Comparison of ENCODE assay signal across 13 cellular contexts in genomic region chr3:79490165-79491028, GRCh38.
A peak's percentile ranks its signal among the peaks of the same experiment; 100 is the strongest.
DNase-seq lines count a peak whose midpoint lies in the region; ATAC-seq, FAIRE-seq and TF ChIP-seq lines count a peak whose summit lies in the region.
"Had no signal": no experiment of that assay in that cellular context is flagged by ENCODE, and none has a peak within 500 bp of the region (broad histone marks: within the 10 kb centered on the region; RNA-seq: fewer than 3 reads in every experiment).

No MANE protein-coding gene starts in this region.

- DNase-seq in H54 (ENCODE audit: insufficient read length, low spot score) (peak; percentile 4), astrocyte of the hippocampus (ENCODE audit: low read depth, low spot score) (peak; percentile 97), keratinocyte (ENCODE audit: low read depth, low spot score) (no peak), smooth muscle cell of the brain vasculature (ENCODE audit: low read depth, low spot score) (peak; percentile 61), DMS153 treated with DMSO at 0.1 percent for 48 hours (lab: John Stamatoyannopoulos, UW; ENCODE audit: unreplicated experiment) (no peak), T1000 (lab: John Stamatoyannopoulos, UW) (no peak)
- no peak for DNase-seq in CD4-positive, alpha-beta memory T cell
- DNase-seq: islet precursor cell; stimulated activated CD4-positive, alpha-beta T cell treated with anti-CD3 and anti-CD28 coated beads, Interleukin-15, amount 100 ng/mL, for 24 hours had no signal

- ATAC-seq in HG02938 (IDR thresholded peaks at IDR 0.05; ENCODE audit: unreplicated experiment): no peak

- POLR2A ChIA-PET in CD4-positive, alpha-beta memory T cell (lab: Charles Lee; ENCODE audit: partially characterized antibody): no interaction called here

- H3K27ac Mint-ChIP-seq in CD4-positive, alpha-beta memory T cell: no peak overlapping the region

- TF ChIP-seq CTCF in keratinocyte (optimal IDR thresholded peaks at IDR 0.05 in 1 of 3, IDR thresholded peaks at IDR 0.05 in 1 of 3, conservative IDR thresholded peaks at IDR 0.05 in 1 of 3; ENCODE audit: extremely low read depth in 1 of 3, insufficient read depth in 2 of 3, low read length in 3 of 3): peak in 2 of 3 experiments; percentile 8 to 17

- H3K79me2 ChIP-seq in keratinocyte (ENCODE audit: control insufficient read depth, insufficient read depth, low read length): no peaks in the 10 kb centered on the region

- H3K4me3 Mint-ChIP-seq in CD4-positive, alpha-beta memory T cell: no peak overlapping the region

- peaks cover 0 to 16% (median 8%) of the 10 kb centered on the region in 8 donors for H3K9me3 Mint-ChIP-seq in CD4-positive, alpha-beta memory T cell

- no peaks in the 10 kb centered on the region for H3K27me3 Mint-ChIP-seq in CD4-positive, alpha-beta memory T cell

- H3K9me3 ChIP-seq in keratinocyte (ENCODE audit: control insufficient read depth, low read depth, low read length): no peaks in the 10 kb centered on the region
- no peaks in the 10 kb centered on the region for H3K9me3 ChIP-seq in CD4-positive, alpha-beta memory T cell (ENCODE audit: control insufficient read depth in 1 of 2, low read length in 2 of 2)
- H3K9me3 ChIP-seq: SJSA1, tibial nerve had no signal

- no peaks in the 10 kb centered on the region for H3K4me1 Mint-ChIP-seq in CD4-positive, alpha-beta memory T cell

- H3K9me1 ChIP-seq in keratinocyte (ENCODE audit: control insufficient read depth, extremely low read depth, insufficient read depth, low read length): no peaks in the 10 kb centered on the region

- peak overlapping the region; percentile 42 for H2AFZ ChIP-seq in keratinocyte (ENCODE audit: control insufficient read depth, low read length)

- no peak overlapping the region for H3K9ac ChIP-seq in keratinocyte (ENCODE audit: control insufficient read depth, extremely low read depth, insufficient read depth, low read length)

- intact Hi-C loops in CD4-positive, alpha-beta memory T cell (cut with micrococcal nuclease): no loop called here

- H3K27ac ChIP-seq in keratinocyte (ENCODE audit: control insufficient read depth, insufficient read depth, low read length): no peak overlapping the region
- H3K27ac ChIP-seq in CD4-positive, alpha-beta memory T cell (ENCODE audit: low read depth, low read length): no peak overlapping the region
- H3K27ac ChIP-seq: SJSA1, tibial nerve had no signal

- dilution Hi-C loops in keratinocyte (cut with MboI; ENCODE audit: extremely low pct_ligation_motif_present, low sequenced_read_pairs): no loop called here

- H3K36me3 ChIP-seq in keratinocyte (ENCODE audit: control insufficient read depth in 2 of 2, extremely low read depth in 1 of 2, insufficient read depth in 2 of 2, low read length in 2 of 2): no peaks in the 10 kb centered on the region
- no peaks in the 10 kb centered on the region for H3K36me3 ChIP-seq in CD4-positive, alpha-beta memory T cell (ENCODE audit: insufficient read depth, low read length)
- H3K36me3 ChIP-seq: SJSA1, tibial nerve had no signal

- peak; percentile 97 for FAIRE-seq in H54 (lab: Jason Lieb, UNC)
- FAIRE-seq in keratinocyte (lab: Jason Lieb, UNC): peak; percentile 53
- FAIRE-seq: GM19239 had no signal

- CTCF ChIA-PET in CD4-positive, alpha-beta memory T cell (lab: Charles Lee; ENCODE audit: partially characterized antibody): interaction anchor here (1.1 kb wide), 1 partner anchor 9 kb away, joined by 3 read pairs; no protein-coding TSS in a partner anchor

- no peaks in the 10 kb centered on the region for H4K20me1 ChIP-seq in keratinocyte (ENCODE audit: control insufficient read depth, extremely low read depth, insufficient read depth, low read length)

- H3K4me1 ChIP-seq in keratinocyte (ENCODE audit: control insufficient read depth, extremely low read depth, insufficient read depth, low read length): peaks cover 3% of the 10 kb centered on the region
- no peaks in the 10 kb centered on the region for H3K4me1 ChIP-seq in CD4-positive, alpha-beta memory T cell (ENCODE audit: insufficient read depth, low read length)
- H3K4me1 ChIP-seq: SJSA1 had no signal

- no peaks in the 10 kb centered on the region for H3K36me3 Mint-ChIP-seq in CD4-positive, alpha-beta memory T cell

- no peak overlapping the region for H3K4me3 ChIP-seq in keratinocyte (ENCODE audit: control insufficient read depth in 2 of 3, extremely low read depth in 1 of 3, insufficient read depth in 2 of 3, low read depth in 1 of 3, low read length in 3 of 3)
- no peak overlapping the region for H3K4me3 ChIP-seq in CD4-positive, alpha-beta memory T cell (ENCODE audit: low read length in 2 of 2)
- H3K4me3 ChIP-seq: SJSA1, tibial nerve had no signal

- H3K4me2 ChIP-seq in keratinocyte (ENCODE audit: control insufficient read depth, extremely low read depth, insufficient read depth, low read depth, low read length): no peak overlapping the region

- no peaks in the 10 kb centered on the region for H3K27me3 ChIP-seq in keratinocyte (ENCODE audit: control insufficient read depth, extremely low read depth, insufficient read depth, low read length)
- H3K27me3 ChIP-seq in CD4-positive, alpha-beta memory T cell (ENCODE audit: insufficient read depth, low read length): no peaks in the 10 kb centered on the region
- H3K27me3 ChIP-seq: SJSA1, tibial nerve had no signal

- no peak for TF ChIP-seq POLR2A in H54 (IDR thresholded peaks at IDR 0.05; ENCODE audit: low read depth, low read length)

Comparison
In these comparisons a context has a peak if more than half of its experiments do, and no peak if none do; other contexts are left out.
1. DNase-seq: peak in H54 (single experiment), astrocyte of the hippocampus (single experiment) and smooth muscle cell of the brain vasculature (single experiment); none in keratinocyte (single experiment), CD4-positive, alpha-beta memory T cell (0 of 5), DMS153 treated with DMSO at 0.1 percent for 48 hours (single experiment) and T1000 (single experiment).